In the genomic region with DNA sequence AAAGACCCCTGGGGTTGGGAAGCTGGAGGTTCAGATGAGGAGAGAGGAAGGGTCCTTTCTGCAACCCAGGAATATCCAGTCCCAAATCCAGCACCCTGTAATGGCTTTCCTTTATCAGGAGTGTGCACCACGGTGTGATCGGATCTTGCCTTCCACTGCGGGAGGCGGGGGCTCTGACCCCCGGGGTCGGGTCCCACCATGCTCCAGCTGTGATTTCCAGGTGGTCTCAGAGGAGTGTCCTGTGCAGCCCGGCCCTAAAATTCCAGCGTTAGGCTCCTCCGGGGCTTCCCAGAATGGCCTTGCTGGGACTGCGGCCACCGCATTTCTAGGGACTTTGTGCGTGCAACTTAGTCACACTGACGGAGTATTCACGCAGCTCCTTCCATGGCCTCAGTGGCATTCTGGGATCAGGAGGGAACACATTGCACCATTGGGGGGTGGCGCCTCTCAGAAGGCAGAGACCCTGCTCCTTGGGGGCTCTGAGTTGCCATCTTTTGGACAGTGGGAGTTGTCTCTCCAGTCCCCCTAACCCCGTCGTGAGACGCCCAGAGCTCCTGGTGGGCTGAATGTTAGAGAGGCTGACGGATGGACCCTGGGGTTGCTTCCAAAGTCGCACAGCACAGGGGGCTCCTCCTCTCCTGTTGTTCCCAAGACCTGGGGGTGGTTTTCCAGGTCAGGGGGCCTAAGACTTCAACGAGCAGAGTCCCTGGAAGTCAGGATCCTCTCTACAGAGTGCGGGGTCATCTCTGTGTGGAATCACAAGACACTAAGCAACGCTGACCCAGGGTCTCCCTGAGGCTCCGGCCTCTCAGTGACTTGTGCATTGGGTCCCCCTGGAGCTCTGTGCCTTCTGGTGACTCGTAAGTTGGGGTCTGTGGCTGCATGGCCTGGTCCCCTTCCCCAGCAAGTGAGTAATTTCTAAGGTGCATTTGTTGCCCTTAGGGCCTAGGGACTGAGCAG, we compare ENCODE assay signal across 32 cellular contexts. TPM values are rescaled to one million over a fixed set of nuclear protein-coding genes. Genes with fewer than 3 reads are reported as not detected.
"Had no signal": no experiment of that assay in that cellular context is flagged by ENCODE, and none has a peak within 500 bp of the region (broad histone marks: within the 10 kb centered on the region; RNA-seq: fewer than 3 reads in every experiment).

No MANE protein-coding gene starts in this region.

- H3K4me1 ChIP-seq: SJCRH30 had no signal

- H3K27me3 ChIP-seq: SJCRH30 had no signal

- ATAC-seq: activated CD8-positive, alpha-beta T cell treated with anti-CD3 and anti-CD28 coated beads for 36 hours; activated T-cell treated with anti-CD3 and anti-CD28 coated beads, Interleukin-2, amount 50 U/mL, for 72 hours; activated T-helper 17 cell treated with anti-CD3 and anti-CD28 coated beads, Interleukin-2, amount 50 U/mL, for 72 hours; Panc1 had no signal

- H3K4me3 ChIP-seq: K562, SJCRH30, SK-N-MC had no signal

- DNase-seq: activated CD4-positive, alpha-beta T cell treated with anti-CD3 and anti-CD28 coated beads, Interleukin-2, amount 10 ng/mL, durations not matched to agents 24 days and 14 days; activated CD4-positive, alpha-beta T cell treated with anti-CD3 and anti-CD28 coated beads, Interleukin-2, amount 50 U/mL, for 4 hours; activated CD8-positive, alpha-beta T cell treated with anti-CD3 and anti-CD28 coated beads for 36 hours; activated effector memory CD4-positive, alpha-beta T cell treated with anti-CD3 and anti-CD28 coated beads, Interleukin-2, amount 50 U/mL, for 16 hours; activated naive CD4-positive, alpha-beta T cell; activated naive CD4-positive, alpha-beta T cell treated with anti-CD3 and anti-CD28 coated beads, Interleukin-2, amount 50 U/mL, for 16 hours; activated naive CD8-positive, alpha-beta T cell treated with anti-CD3 and anti-CD28 coated beads for 36 hours; activated T-cell treated with anti-CD3 and anti-CD28 coated beads, Interleukin-2, amount 50 U/mL, for 1 hour; activated T-cell treated with anti-CD3 and anti-CD28 coated beads, Interleukin-2, amount 50 U/mL, for 72 hours; amniotic stem cell; aorta; brain microvascular endothelial cell; NCI-H1092 treated with DMSO at 0.1 percent for 48 hours; NCI-H1417; NCI-H146; NCI-H187 treated with DMSO at 0.1 percent for 48 hours; NCI-H2081; NCI-H226; NCI-H524 treated with DMSO at 0.1 percent for 48 hours; SHP77; SJCRH30; T1000; WERI-Rb-1 had no signal

- H3K36me3 ChIP-seq: brain microvascular endothelial cell, SJCRH30, WERI-Rb-1 had no signal

- H3K27ac ChIP-seq: brain microvascular endothelial cell, SJCRH30, SK-N-MC, WERI-Rb-1 had no signal

- H3K9me3 ChIP-seq: SJCRH30 had no signal

RNA-seq across cellular contexts. Expression of a gene that starts 42.7 kb away (rescaled TPM):
- total RNA-seq: activated CD4-positive, alpha-beta T cell treated with anti-CD3 and anti-CD28 coated beads, Interleukin-2, amount 10 ng/mL, durations not matched to agents 24 days and 14 days; activated CD8-positive, alpha-beta memory T cell treated with anti-CD3 and anti-CD28 coated beads for 36 hours; activated CD8-positive, alpha-beta T cell treated with anti-CD3 and anti-CD28 coated beads for 36 hours; activated naive CD8-positive, alpha-beta T cell treated with anti-CD3 and anti-CD28 coated beads for 36 hours; activated T-cell treated with anti-CD3 and anti-CD28 coated beads, Interleukin-2, amount 50 U/mL, for 72 hours; activated T-helper 17 cell treated with anti-CD3 and anti-CD28 coated beads, Interleukin-2, amount 50 U/mL, for 72 hours; aorta; K562; M059J; RPMI7951; SJCRH30; T-helper 1 cell treated with Interleukin-12 subunit alpha and Interleukin-12 subunit beta and Interleukin-4 antibody, amounts not matched to agents 30 ng/mL and 1 ng/mL, for 36 hours; T-helper 2 cell treated with Interferon-gamma antibody and Interleukin-4, amounts not matched to agents 100 ng/mL and 5 ng/mL, for 36 hours had no signal
- polyA plus RNA-seq: aorta, K562 had no signal
